In the genomic region with DNA sequence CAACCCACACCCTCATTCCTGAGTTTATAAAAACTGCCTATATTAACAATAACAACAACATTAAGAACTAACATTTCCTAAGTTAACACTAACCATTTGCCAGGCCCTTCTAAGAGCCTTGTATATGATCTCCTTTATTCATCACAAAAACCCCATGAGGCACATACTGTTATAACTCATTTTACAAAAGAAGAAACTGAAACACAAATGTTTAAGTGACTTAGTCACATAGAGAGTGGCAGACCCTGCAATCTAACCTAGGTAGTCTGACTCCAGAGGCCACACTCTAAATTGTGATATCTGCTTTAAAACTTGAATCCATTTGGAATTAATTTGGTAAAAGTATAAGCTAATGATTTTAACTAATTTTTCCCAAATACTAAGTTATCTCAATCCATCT, we compare ENCODE assay signal across 11 cellular contexts.
"Had no signal": no experiment of that assay in that cellular context is flagged by ENCODE, and none has a peak within 500 bp of the region (broad histone marks: within the 10 kb centered on the region; RNA-seq: fewer than 3 reads in every experiment).

No MANE protein-coding gene starts in this region.

- H3K4me3 Mint-ChIP-seq: HFFc6, IgD-negative memory B cell had no signal

- H3K9ac ChIP-seq: GM23248, KMS-11 had no signal

- H3K9me3 ChIP-seq: HAP-1 had no signal

- H3K4me2 ChIP-seq: KMS-11 had no signal

- FAIRE-seq: HepG2 had no signal

- H3K4me3 ChIP-seq: GM23248, HAP-1 had no signal

- H3K27ac ChIP-seq: GM23248, HL-60, KMS-11 had no signal

- H3K4me1 ChIP-seq: HAP-1 had no signal

- H3K36me3 Mint-ChIP-seq: IgD-negative memory B cell had no signal

- ATAC-seq: HCT116, HepG2 had no signal

- H3K27ac Mint-ChIP-seq: HFFc6, IgD-negative memory B cell had no signal

- DNase-seq: GM23248, GOT3, H7, HFFc6, KBM-7 had no signal

- H3K36me3 ChIP-seq: HAP-1 had no signal

- H3K4me1 Mint-ChIP-seq: IgD-negative memory B cell had no signal

- H2AFZ ChIP-seq: GM23248 had no signal
